ENCODE assay signal across 12 cellular contexts in the genomic region with DNA sequence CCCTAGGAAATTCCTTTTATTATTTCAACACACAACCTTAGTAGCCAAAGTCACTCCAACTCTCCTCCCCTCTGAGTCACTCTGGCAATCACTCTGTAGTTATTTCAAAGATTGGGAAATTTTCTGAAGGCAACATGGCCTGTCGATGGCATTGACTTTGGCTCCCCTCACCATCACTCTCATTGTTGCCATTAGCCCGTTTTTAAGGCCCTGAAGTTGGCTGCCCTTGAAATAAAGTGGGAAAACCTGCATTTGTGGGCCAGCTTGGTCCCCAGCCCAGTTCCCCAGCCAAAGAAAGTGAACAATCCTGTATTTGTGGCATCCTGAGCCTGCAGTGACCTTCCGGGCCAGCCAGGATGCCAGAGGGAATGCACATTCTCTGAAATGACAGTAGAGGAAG. TPM values are rescaled to one million over a fixed set of nuclear protein-coding genes. Genes with fewer than 3 reads are reported as not detected.
A peak's percentile ranks its signal among the peaks of the same experiment; 100 is the strongest.
DNase-seq lines count a peak whose midpoint lies in the region; ATAC-seq and TF ChIP-seq lines count a peak whose summit lies in the region.
"Had no signal": no experiment of that assay in that cellular context is flagged by ENCODE, and none has a peak within 500 bp of the region (broad histone marks: within the 10 kb centered on the region; RNA-seq: fewer than 3 reads in every experiment).

No MANE protein-coding gene starts in this region.

- WGBS in H9 (ENCODE audit: extremely low coverage, insufficient read length, low lambda C conversion rate), result no CpG with 5 or more reads among the region's 3 CpGs

- DNase-seq in HFFc6 (peak; percentile 36), choroid plexus epithelial cell (ENCODE audit: low read depth) (peak; percentile 63), midbrain (lab: John Stamatoyannopoulos, UW) (peak; percentile 25), H9 (no peak), GM13977 (ENCODE audit: low spot score) (no peak), NCI-H510A (lab: John Stamatoyannopoulos, UW) (no peak)
- DNase-seq in naive thymus-derived CD4-positive, alpha-beta T cell, result no peak
- DNase-seq: activated CD4-positive, CD25-positive, alpha-beta regulatory T cell; activated naive CD4-positive, alpha-beta T cell treated with anti-CD3 and anti-CD28 coated beads, Interleukin-2, amount 50 U/mL, for 16 hours; NCI-H1930 had no signal

- no peak overlapping the region for H4K91ac ChIP-seq in H9 (ENCODE audit: insufficient read length, low read depth, low read length)

- H3K4ac ChIP-seq in H9 (ENCODE audit: low read depth, low read length), result no peak overlapping the region

- H3K4me3 ChIP-seq in ACC112 (ENCODE audit: low read depth, low read length), result peak overlapping the region; percentile 9; the same call in 1 of the 2 replicates
- no peak overlapping the region for H3K4me3 ChIP-seq in choroid plexus epithelial cell (ENCODE audit: low read depth, low read length)
- no peak overlapping the region for H3K4me3 ChIP-seq in naive thymus-derived CD4-positive, alpha-beta T cell (ENCODE audit: low read length)

- no peaks in the 10 kb centered on the region for H3K23me2 ChIP-seq in H9 (ENCODE audit: insufficient read length, low read depth, low read length, poor library complexity, severe bottlenecking)

- H3K23ac ChIP-seq in H9 (ENCODE audit: insufficient read length, low read depth, low read length), result no peak overlapping the region

- H3K4me3 Mint-ChIP-seq in HFFc6 (no peak overlapping the region), H9 (no peak overlapping the region)
- H3K4me3 Mint-ChIP-seq in naive thymus-derived CD4-positive, alpha-beta T cell, result no peak overlapping the region

- no peaks in the 10 kb centered on the region for H3K36me3 ChIP-seq in ACC112 (ENCODE audit: insufficient read depth, low read length)
- H3K36me3 ChIP-seq in naive thymus-derived CD4-positive, alpha-beta T cell (ENCODE audit: control insufficient read depth in 2 of 3, insufficient read depth in 3 of 3, low read length in 3 of 3), result no peaks in the 10 kb centered on the region

- no peaks in the 10 kb centered on the region for H3K79me2 ChIP-seq in ACC112 (ENCODE audit: control insufficient read depth, insufficient read depth, low read length, unreplicated experiment)
- no peaks in the 10 kb centered on the region for H3K79me2 ChIP-seq in H9 (ENCODE audit: insufficient read depth, low read length)

- H3K36me3 Mint-ChIP-seq in HFFc6 (ENCODE audit: low read depth) (no peaks in the 10 kb centered on the region), H9 (ENCODE audit: insufficient read depth in 1 of 3, low read depth in 3 of 3) (peaks cover 0 to 2% (median 0%) of the 10 kb centered on the region in 3 experiments; a peak in 2 of 7 replicates)
- peaks cover 0 to 22% (median 0%) of the 10 kb centered on the region in 5 donors for H3K36me3 Mint-ChIP-seq in naive thymus-derived CD4-positive, alpha-beta T cell

- H3K9me3 Mint-ChIP-seq in HFFc6, result no peaks in the 10 kb centered on the region
- peaks cover 0 to 3% (median 0%) of the 10 kb centered on the region in 11 donors for H3K9me3 Mint-ChIP-seq in naive thymus-derived CD4-positive, alpha-beta T cell
- no peaks in the 10 kb centered on the region; a peak in 1 of 5 replicates for H3K9me3 Mint-ChIP-seq in H9

- POLR2A ChIA-PET in naive thymus-derived CD4-positive, alpha-beta T cell (lab: Charles Lee), result no interaction called here

- peaks cover 44% of the 10 kb centered on the region for H3K4me1 ChIP-seq in ACC112 (ENCODE audit: control insufficient read depth, insufficient read depth, low read length, unreplicated experiment)
- peaks cover 37 to 96% of the 10 kb centered on the region in 2 donors for H3K4me1 ChIP-seq in naive thymus-derived CD4-positive, alpha-beta T cell (ENCODE audit: control insufficient read depth in 2 of 2, insufficient read depth in 2 of 2, low read length in 2 of 2)
- no peaks in the 10 kb centered on the region for H3K4me1 ChIP-seq in H9 (ENCODE audit: insufficient read depth, low read length)

- H3K4me2 ChIP-seq in H9 (ENCODE audit: insufficient read depth, insufficient read length, low read length), result no peak overlapping the region

- H2BK15ac ChIP-seq in H9 (ENCODE audit: low read depth, low read length), result no peak overlapping the region

- no peak overlapping the region for H4K8ac ChIP-seq in H9 (replicated peaks; ENCODE audit: insufficient read length, low read depth, low read length)

- no peaks in the 10 kb centered on the region for H3K79me1 ChIP-seq in H9 (ENCODE audit: insufficient read depth, low read depth, low read length, poor library complexity, severe bottlenecking)

- TF ChIP-seq CTCF in HFFc6 (IDR thresholded peaks at IDR 0.05) (no peak), choroid plexus epithelial cell (conservative IDR thresholded peaks at IDR 0.05; ENCODE audit: low read depth, low read length) (no peak), H9 (conservative IDR thresholded peaks at IDR 0.05) (no peak), GM13977 (IDR thresholded peaks at IDR 0.05; ENCODE audit: extremely low read depth, insufficient read depth, missing control alignments) (no peak)

- H4K20me1 ChIP-seq in H9 (ENCODE audit: control insufficient read depth, insufficient read depth, insufficient read length), result no peaks in the 10 kb centered on the region

- H3K9me3 ChIP-seq in naive thymus-derived CD4-positive, alpha-beta T cell (ENCODE audit: control insufficient read depth in 2 of 3, low read length in 3 of 3), result no peaks in the 10 kb centered on the region
- no peaks in the 10 kb centered on the region for H3K9me3 ChIP-seq in H9 (ENCODE audit: control insufficient read depth, low read depth, low read length)

- no peak overlapping the region for H4K5ac ChIP-seq in H9 (ENCODE audit: insufficient read length, low read depth, low read length)

- no peak overlapping the region for H2BK20ac ChIP-seq in H9 (ENCODE audit: low read depth, low read length, poor library complexity, severe bottlenecking)

- H3K56ac ChIP-seq in H9 (ENCODE audit: insufficient read length, low read depth, low read length), result no peak overlapping the region

- CTCF ChIA-PET in naive thymus-derived CD4-positive, alpha-beta T cell (lab: Charles Lee), result interaction anchor here (1.1 kb wide), 1 partner anchor 40 kb away, joined by 3 read pairs; no protein-coding TSS in a partner anchor

- H3K9ac ChIP-seq in H9 (ENCODE audit: extremely low read depth, insufficient read length, low read length), result no peak overlapping the region

- ATAC-seq in naive thymus-derived CD4-positive, alpha-beta T cell, result no peak

- peaks cover 2% of the 10 kb centered on the region; the same call in 1 of the 2 replicates for H3K27me3 Mint-ChIP-seq in HFFc6 (ENCODE audit: insufficient read depth)
- no peaks in the 10 kb centered on the region for H3K27me3 Mint-ChIP-seq in naive thymus-derived CD4-positive, alpha-beta T cell
- no peaks in the 10 kb centered on the region; the same call in 1 of the 2 replicates for H3K27me3 Mint-ChIP-seq in H9 (ENCODE audit: low read depth)

- no peak overlapping the region for H3T11ph ChIP-seq in H9 (ENCODE audit: low read length)

- no peak overlapping the region for H3K18ac ChIP-seq in H9 (ENCODE audit: insufficient read length, low read depth, low read length)

- H3K27ac Mint-ChIP-seq in HFFc6 (peak overlapping the region; percentile 68), H9 (no peak overlapping the region)
- H3K27ac Mint-ChIP-seq in naive thymus-derived CD4-positive, alpha-beta T cell, result peak overlapping the region in 1 of 9 donors; percentile 11

- H2BK120ac ChIP-seq in H9 (ENCODE audit: low read depth, low read length, poor library complexity, severe bottlenecking), result no peak overlapping the region

- no peak overlapping the region for H2AK5ac ChIP-seq in H9 (ENCODE audit: insufficient read length, low read length)

- no peaks in the 10 kb centered on the region for H3K27me3 ChIP-seq in ACC112 (ENCODE audit: insufficient read depth, low read length)
- H3K27me3 ChIP-seq in naive thymus-derived CD4-positive, alpha-beta T cell (ENCODE audit: control insufficient read depth in 2 of 2, insufficient read depth in 2 of 2, low read length in 2 of 2), result no peaks in the 10 kb centered on the region
- no peaks in the 10 kb centered on the region for H3K27me3 ChIP-seq in H9 (ENCODE audit: insufficient read depth, low read length)

- H3K27ac ChIP-seq in ACC112 (ENCODE audit: low read depth, low read length), result peak overlapping the region; percentile 66
- H3K27ac ChIP-seq in naive thymus-derived CD4-positive, alpha-beta T cell (ENCODE audit: low read depth, low read length), result no peak overlapping the region
- no peak overlapping the region for H3K27ac ChIP-seq in H9 (ENCODE audit: insufficient read length, low read depth, low read length)
- H3K27ac ChIP-seq: C4-2B had no signal

- H2AFZ ChIP-seq in ACC112 (ENCODE audit: low read length, unreplicated experiment) (peak overlapping the region; percentile 44), H9 (ENCODE audit: low read length) (no peak overlapping the region)

- no peak overlapping the region for H3K14ac ChIP-seq in H9 (ENCODE audit: insufficient read depth, low read length)

- no peak overlapping the region for H2BK12ac ChIP-seq in H9 (ENCODE audit: insufficient read length, low read depth, low read length)

- no peak overlapping the region for H2BK5ac ChIP-seq in H9 (ENCODE audit: insufficient read length, low read length)

- intact Hi-C loops in naive thymus-derived CD4-positive, alpha-beta T cell (cut with micrococcal nuclease), result no loop called here

- in situ Hi-C loops in GM13977 (cut with MboI; ENCODE audit: low pct_unique_long_range_greater_than_20kb, low sequenced_read_pairs, unreplicated experiment), result no loop called here

- H3K4me1 Mint-ChIP-seq in HFFc6 (ENCODE audit: low read depth) (peaks cover 59% of the 10 kb centered on the region), H9 (peaks cover 6% of the 10 kb centered on the region in 2 experiments)
- H3K4me1 Mint-ChIP-seq in naive thymus-derived CD4-positive, alpha-beta T cell, result peaks cover 44 to 96% (median 55%) of the 10 kb centered on the region in 7 donors

RNA-seq across cellular contexts. Expression of a gene that starts 52.5 kb away (rescaled TPM):
- total RNA-seq in HFFc6 (2021; fragmentation: NEBNext Ultra II Directional; extraction: Animal tissue kit (Norgen Biotek cat#: 25700)), result 1 to 10 TPM; 3.6 to 8.7 (median 7.5) TPM
- total RNA-seq in naive thymus-derived CD4-positive, alpha-beta T cell, result 10 to 100 TPM in 1 of 5 experiments, 1 to 10 TPM in 4; 5.3 to 17.9 (median 5.9) TPM
- 1 to 10 TPM; 3.6 to 4.4 TPM for polyA plus RNA-seq in naive thymus-derived CD4-positive, alpha-beta T cell
- total RNA-seq in H9 (2021), result 41.6 and 43.4 TPM in 2 replicates

Comparison
In these comparisons a context has a peak if more than half of its experiments do, and no peak if none do; other contexts are left out.
1. DNase-seq: peak in HFFc6 (single experiment), choroid plexus epithelial cell (single experiment) and midbrain (single experiment); none in naive thymus-derived CD4-positive, alpha-beta T cell (0 of 9), H9 (single experiment), GM13977 (single experiment) and NCI-H510A (single experiment).